ENCODE assay signal across 8 cellular contexts in genomic region chr15:74954515-74954914, GRCh38. TPM values are rescaled to one million over a fixed set of nuclear protein-coding genes. Genes with fewer than 3 reads are reported as not detected.
DNase-seq lines count a peak whose midpoint lies in the region; ATAC-seq, FAIRE-seq and TF ChIP-seq lines count a peak whose summit lies in the region.

No MANE protein-coding gene starts in this region.

- no peak overlapping the region for H3K14ac ChIP-seq in H1 (ENCODE audit: insufficient read length)

- peaks cover 0 to 19% of the 10 kb centered on the region in 2 experiments; a peak in 2 of 4 replicates for H3K79me2 ChIP-seq in H1 (ENCODE audit: control insufficient read depth in 1 of 2, insufficient read depth in 2 of 2, low read length in 2 of 2)
- H3K79me2 ChIP-seq in neural progenitor cell (ENCODE audit: low read depth), result no peaks in the 10 kb centered on the region

- ATAC-seq in GM21529 (IDR thresholded peaks at IDR 0.05; ENCODE audit: unreplicated experiment) (no peak), HG02870 (IDR thresholded peaks at IDR 0.05; ENCODE audit: unreplicated experiment) (no peak)

- H3K9ac ChIP-seq in NT2/D1 (ENCODE audit: insufficient read length, low read depth) (peak overlapping the region; percentile 92), H1 (replicated peaks in 1 of 4; ENCODE audit: extremely low read depth in 1 of 4, low read depth in 3 of 4, low read length in 3 of 4) (no peak overlapping the region), neural progenitor cell (no peak overlapping the region)

- no peaks in the 10 kb centered on the region for H3K9me3 Mint-ChIP-seq in neural progenitor cell

- H3K9me3 ChIP-seq in NT2/D1 (ENCODE audit: insufficient read depth, low read length) (no peaks in the 10 kb centered on the region), H1 (ENCODE audit: insufficient read depth in 2 of 2, low read depth in 1 of 2, low read length in 1 of 2) (no peaks in the 10 kb centered on the region), neural progenitor cell (ENCODE audit: low read depth) (no peaks in the 10 kb centered on the region)

- H3K36me3 ChIP-seq in NT2/D1 (ENCODE audit: insufficient read depth, insufficient read length, low read length) (no peaks in the 10 kb centered on the region), H1 (ENCODE audit: control insufficient read depth in 2 of 4, insufficient read depth in 4 of 4, low read length in 3 of 4) (no peaks in the 10 kb centered on the region), neural progenitor cell (no peaks in the 10 kb centered on the region)

- H4K8ac ChIP-seq in H1 (ENCODE audit: extremely low read depth, insufficient read depth, low read length), result no peak overlapping the region

- H3K79me1 ChIP-seq in H1 (ENCODE audit: low read depth, low read length), result 0 out of 2 replicates have a peak, but pooled peaks cover 2% of the 10 kb centered on the region

- no peak for TF ChIP-seq EP300 in H1 (IDR thresholded peaks at IDR 0.05; ENCODE audit: borderline replicate concordance in 1 of 2, low read depth in 2 of 2, low read length in 2 of 2)

- DNase-seq in EL (peak; percentile 30), NT2/D1 (ENCODE audit: low read depth, low spot score) (no peak), H1 (ENCODE audit: low read depth in 1 of 2, low spot score in 2 of 2) (no peak), neural progenitor cell (ENCODE audit: low spot score) (peak; percentile 38), NCI-H510A (lab: John Stamatoyannopoulos, UW) (no peak), lower leg skin (ENCODE audit: low spot score in 2 of 2) (no peak)

- no peaks in the 10 kb centered on the region for H3K36me3 Mint-ChIP-seq in neural progenitor cell

- H2BK120ac ChIP-seq in H1 (replicated peaks; ENCODE audit: low read depth, low read length), result no peak overlapping the region

- no peak for FAIRE-seq in H1 (lab: Jason Lieb, UNC)

- H3K27me3 Mint-ChIP-seq in neural progenitor cell (ENCODE audit: insufficient read depth, low read depth), result peaks cover 32% of the 10 kb centered on the region

- no peak overlapping the region for H2AK5ac ChIP-seq in H1 (ENCODE audit: low read depth, low read length)

- H3K27me3 ChIP-seq in NT2/D1 (ENCODE audit: insufficient read depth, insufficient read length) (peaks cover 17% of the 10 kb centered on the region), H1 (replicated peaks in 1 of 4; ENCODE audit: control insufficient read depth in 3 of 4, extremely low read depth in 1 of 4, insufficient read depth in 3 of 4, low read length in 3 of 4) (peaks cover 5 to 33% (median 31%) of the 10 kb centered on the region in 4 experiments), neural progenitor cell (peaks cover 50% of the 10 kb centered on the region)

- H3K4me2 ChIP-seq in H1 (ENCODE audit: insufficient read depth in 1 of 2, low read depth in 2 of 2, low read length in 2 of 2) (peak overlapping the region; percentile 95 to 98), neural progenitor cell (peak overlapping the region; percentile 78)

- H3F3A ChIP-seq in neural progenitor cell (ENCODE audit: low read depth), result peaks cover 40% of the 10 kb centered on the region

- no peak overlapping the region for H4K91ac ChIP-seq in H1 (replicated peaks; ENCODE audit: insufficient read length, low read length)

- peaks cover 0 to 4% of the 10 kb centered on the region in 2 experiments for H4K20me1 ChIP-seq in H1 (replicated peaks in 1 of 2; ENCODE audit: control insufficient read depth in 1 of 2, insufficient read depth in 2 of 2, low read length in 2 of 2)
- peaks cover 11% of the 10 kb centered on the region for H4K20me1 ChIP-seq in neural progenitor cell (ENCODE audit: low read depth)

- TF ChIP-seq CTCF in H1 (IDR thresholded peaks at IDR 0.05; ENCODE audit: control extremely low read depth in 1 of 3, insufficient read depth in 1 of 3, low read depth in 1 of 3, low read length in 3 of 3) (no peak), neural progenitor cell (IDR thresholded peaks at IDR 0.05) (no peak), lower leg skin (IDR thresholded peaks at IDR 0.05) (no peak)

- TF ChIP-seq POLR2A in H1 (IDR thresholded peaks at IDR 0.05; ENCODE audit: control extremely low read depth in 1 of 2, low read depth in 2 of 2, low read length in 2 of 2) (no peak), lower leg skin (IDR thresholded peaks at IDR 0.05) (no peak)

- peaks cover 36% of the 10 kb centered on the region for H3K23me2 ChIP-seq in H1 (ENCODE audit: low read depth, low read length)

- H3K4me3 Mint-ChIP-seq in neural progenitor cell, result peak overlapping the region; percentile 78

- no peak overlapping the region for H2BK12ac ChIP-seq in H1 (ENCODE audit: low read depth, low read length)

- H3K23ac ChIP-seq in H1 (ENCODE audit: insufficient read length), result no peak overlapping the region

- peaks cover 30% of the 10 kb centered on the region for H3K4me1 Mint-ChIP-seq in neural progenitor cell

- H3K56ac ChIP-seq in H1 (replicated peaks; ENCODE audit: insufficient read length, low read depth, low read length), result no peak overlapping the region

- no peak overlapping the region for H2BK5ac ChIP-seq in H1 (ENCODE audit: low read depth, low read length)

- CTCF ChIA-PET in H1 (lab: Charles Lee; ENCODE audit: partially characterized antibody), result interaction anchor here (0.9 to 2.7 kb wide), 14 partner anchors 13 to 228 kb away, joined by 3 to 10 read pairs (median 4); partner anchors contain the start of genes CYP1A1 and SCAMP5

- POLR2A ChIA-PET in H1 (lab: Charles Lee; ENCODE audit: partially characterized antibody), result interaction anchor here (0.9 to 2.5 kb wide), 6 partner anchors 10 to 112 kb away, joined by 3 to 9 read pairs (median 4); partner anchors contain the start of genes FAM219B and ULK3

- H3K4me1 ChIP-seq in NT2/D1 (ENCODE audit: insufficient read depth, insufficient read length) (peaks cover 23% of the 10 kb centered on the region), H1 (replicated peaks in 1 of 4; ENCODE audit: control insufficient read depth in 3 of 4, insufficient read depth in 4 of 4, low read length in 3 of 4) (peaks cover 3 to 30% (median 17%) of the 10 kb centered on the region in 4 experiments), neural progenitor cell (peaks cover 31% of the 10 kb centered on the region)

- H2AFZ ChIP-seq in H1 (ENCODE audit: low read length), result no peak overlapping the region
- H2AFZ ChIP-seq in neural progenitor cell (replicated peaks), result no peak overlapping the region

- peak overlapping the region; percentile 61; the same call in 1 of the 2 replicates for H2BK15ac ChIP-seq in H1 (ENCODE audit: low read length)

- H3K18ac ChIP-seq in H1 (ENCODE audit: extremely low read depth, low read length), result no peak overlapping the region

- no peak overlapping the region for H3K27ac ChIP-seq in H1 (ENCODE audit: low read depth, low read length)
- H3K27ac ChIP-seq in neural progenitor cell, result no peak overlapping the region

- no peak overlapping the region for H3K27ac Mint-ChIP-seq in neural progenitor cell

- peak overlapping the region; percentile 82 for H3K4me3 ChIP-seq in NT2/D1 (ENCODE audit: insufficient read length, low read depth)
- peak overlapping the region in 3 of 4 experiments; percentile 41 to 73 (median 65); a peak in 3 of 8 replicates for H3K4me3 ChIP-seq in H1 (ENCODE audit: extremely low read depth in 1 of 4, insufficient read depth in 2 of 4, low read depth in 3 of 4, low read length in 4 of 4)
- peak overlapping the region; percentile 49 for H3K4me3 ChIP-seq in neural progenitor cell
- H3K4me3 ChIP-seq in lower leg skin (ENCODE audit: low read depth, poor library complexity, severe bottlenecking), result no peak overlapping the region

- intact Hi-C loops in lower leg skin (cut with DNase I; ENCODE audit: low total_unique reads), result loop anchor here (5.0 kb wide), 1 partner anchor 172 kb away; the partner anchor contains the start of gene CSK

- no peak overlapping the region for H3K4ac ChIP-seq in H1 (replicated peaks; ENCODE audit: insufficient read length, low read depth, low read length)

- H2BK20ac ChIP-seq in H1 (ENCODE audit: low read length), result no peak overlapping the region

- no peak for TF ChIP-seq RAD21 in H1 (IDR thresholded peaks at IDR 0.05 in 1 of 2, conservative IDR thresholded peaks at IDR 0.05 in 1 of 2; ENCODE audit: low read depth in 2 of 2, low read length in 2 of 2)

- H4K5ac ChIP-seq in H1 (ENCODE audit: insufficient read length, low read depth, low read length), result no peak overlapping the region

RNA-seq across cellular contexts. Expression of gene RPP25, which starts 2.1 kb away (rescaled TPM):
- total RNA-seq in H1 (2021; fragmentation: NEBNext Ultra II Directional; extraction: Animal tissue kit (Norgen Biotek cat#: 25700)), result 19.4 and 19.8 TPM in 2 replicates
- 17.4 and 20.0 TPM in 2 replicates for polyA plus RNA-seq in H1 (2011; rRNA removed)
- 13.5 TPM for polyA plus RNA-seq in H1 (2011; cell fraction: cytosol; rRNA removed)
- 11.8 TPM for polyA plus RNA-seq in H1 (2011; cell fraction: nucleus; rRNA removed)
- 12.7 to 16.2 TPM (median 14.6 TPM) in 4 replicates for polyA plus RNA-seq in H1 (2012, experiment 1 of 2)
- polyA plus RNA-seq in H1 (2012, experiment 2 of 2), result 16.3 TPM
- 18.6 TPM for polyA plus RNA-seq in H1 (2013, experiment 1 of 2)
- 18.2 TPM for polyA plus RNA-seq in H1 (2013, experiment 2 of 2)
- 5.3 and 5.4 TPM in 2 replicates for polyA minus RNA-seq in H1 (2011; rRNA and poly(A)+ RNA removed)
- 7.6 TPM for polyA minus RNA-seq in H1 (2011; cell fraction: cytosol; rRNA and poly(A)+ RNA removed)
- 9.9 TPM for polyA minus RNA-seq in H1 (2011; cell fraction: nucleus; rRNA and poly(A)+ RNA removed)
- total RNA-seq in neural progenitor cell (ENCODE audit: low replicate concordance) (2.5 and 7.2 TPM in 2 replicates), lower leg skin (10 to 100 TPM in 1 of 4 donors, 1 to 10 TPM in 3; 5.4 to 10.6 (median 8.4) TPM)

RNA-seq across cellular contexts. Expression of gene COX5A, which starts 16.6 kb away (rescaled TPM):
- total RNA-seq in H1 (2021; fragmentation: NEBNext Ultra II Directional; extraction: Animal tissue kit (Norgen Biotek cat#: 25700)), result 367 and 373 TPM in 2 replicates
- 228 and 270 TPM in 2 replicates for polyA plus RNA-seq in H1 (2011; rRNA removed)
- polyA plus RNA-seq in H1 (2011; cell fraction: cytosol; rRNA removed), result 199 TPM
- 180 TPM for polyA plus RNA-seq in H1 (2011; cell fraction: nucleus; rRNA removed)
- 450 to 541 TPM (median 483 TPM) in 4 replicates for polyA plus RNA-seq in H1 (2012, experiment 1 of 2)
- polyA plus RNA-seq in H1 (2012, experiment 2 of 2), result 390 TPM
- polyA plus RNA-seq in H1 (2013, experiment 1 of 2), result 715 TPM
- polyA plus RNA-seq in H1 (2013, experiment 2 of 2), result 668 TPM
- polyA minus RNA-seq in H1 (2011; rRNA and poly(A)+ RNA removed), result 51.3 and 57.4 TPM in 2 replicates
- 129 TPM for polyA minus RNA-seq in H1 (2011; cell fraction: cytosol; rRNA and poly(A)+ RNA removed)
- 64.8 TPM for polyA minus RNA-seq in H1 (2011; cell fraction: nucleus; rRNA and poly(A)+ RNA removed)
- 144 and 200 TPM in 2 replicates for total RNA-seq in neural progenitor cell (ENCODE audit: low replicate concordance)
- total RNA-seq in lower leg skin, result 100 to 1,000 TPM; 109 to 175 (median 137) TPM

RNA-seq across cellular contexts. Expression of gene SCAMP5, which starts 40.8 kb away (rescaled TPM):
- 51.8 and 55.4 TPM in 2 replicates for total RNA-seq in H1 (2021; fragmentation: NEBNext Ultra II Directional; extraction: Animal tissue kit (Norgen Biotek cat#: 25700))
- polyA plus RNA-seq in H1 (2011; rRNA removed), result 94.7 and 96.4 TPM in 2 replicates
- polyA plus RNA-seq in H1 (2011; cell fraction: cytosol; rRNA removed), result 67.2 TPM
- 80.9 TPM for polyA plus RNA-seq in H1 (2011; cell fraction: nucleus; rRNA removed)
- polyA plus RNA-seq in H1 (2012, experiment 1 of 2), result 45.3 to 68.0 TPM (median 54.9 TPM) in 4 replicates
- polyA plus RNA-seq in H1 (2012, experiment 2 of 2), result 63.6 TPM
- polyA plus RNA-seq in H1 (2013, experiment 1 of 2), result 44.6 TPM
- polyA plus RNA-seq in H1 (2013, experiment 2 of 2), result 46.5 TPM
- 90.2 and 116 TPM in 2 replicates for polyA minus RNA-seq in H1 (2011; rRNA and poly(A)+ RNA removed)
- polyA minus RNA-seq in H1 (2011; cell fraction: cytosol; rRNA and poly(A)+ RNA removed), result 36.7 TPM
- 38.4 TPM for polyA minus RNA-seq in H1 (2011; cell fraction: nucleus; rRNA and poly(A)+ RNA removed)
- 16.4 and 24.9 TPM in 2 replicates for total RNA-seq in neural progenitor cell (ENCODE audit: low replicate concordance)
- total RNA-seq in lower leg skin, result 1 to 10 TPM in 3 of 4 donors, under 1 TPM in 1; 0.46 to 5.4 (median 1.2) TPM

RNA-seq across cellular contexts. Expression of gene FAM219B, which starts 47.9 kb away (rescaled TPM):
- total RNA-seq in H1 (2021; fragmentation: NEBNext Ultra II Directional; extraction: Animal tissue kit (Norgen Biotek cat#: 25700)), result 56.1 and 57.1 TPM in 2 replicates
- polyA plus RNA-seq in H1 (2011; rRNA removed), result 66.6 and 91.3 TPM in 2 replicates
- polyA plus RNA-seq in H1 (2011; cell fraction: cytosol; rRNA removed), result 111 TPM
- 237 TPM for polyA plus RNA-seq in H1 (2011; cell fraction: nucleus; rRNA removed)
- polyA plus RNA-seq in H1 (2012, experiment 1 of 2), result 43.7 to 58.2 TPM (median 47.1 TPM) in 4 replicates
- 24.3 TPM for polyA plus RNA-seq in H1 (2012, experiment 2 of 2)
- polyA plus RNA-seq in H1 (2013, experiment 1 of 2), result 42.0 TPM
- 27.8 TPM for polyA plus RNA-seq in H1 (2013, experiment 2 of 2)
- 61.6 and 65.5 TPM in 2 replicates for polyA minus RNA-seq in H1 (2011; rRNA and poly(A)+ RNA removed)
- 27.2 TPM for polyA minus RNA-seq in H1 (2011; cell fraction: cytosol; rRNA and poly(A)+ RNA removed)
- 58.1 TPM for polyA minus RNA-seq in H1 (2011; cell fraction: nucleus; rRNA and poly(A)+ RNA removed)
- total RNA-seq in neural progenitor cell (ENCODE audit: low replicate concordance), result 120 and 124 TPM in 2 replicates
- total RNA-seq in lower leg skin, result 10 to 100 TPM; 60.3 to 72.6 (median 67.5) TPM

Comparison
In these comparisons a context has a peak if more than half of its experiments do, and no peak if none do; other contexts are left out.
1. DNase-seq: peak in EL (single experiment) and neural progenitor cell (single experiment); none in NT2/D1 (single experiment), H1 (0 of 2), NCI-H510A (single experiment) and lower leg skin (0 of 2).